In the genomic region with DNA sequence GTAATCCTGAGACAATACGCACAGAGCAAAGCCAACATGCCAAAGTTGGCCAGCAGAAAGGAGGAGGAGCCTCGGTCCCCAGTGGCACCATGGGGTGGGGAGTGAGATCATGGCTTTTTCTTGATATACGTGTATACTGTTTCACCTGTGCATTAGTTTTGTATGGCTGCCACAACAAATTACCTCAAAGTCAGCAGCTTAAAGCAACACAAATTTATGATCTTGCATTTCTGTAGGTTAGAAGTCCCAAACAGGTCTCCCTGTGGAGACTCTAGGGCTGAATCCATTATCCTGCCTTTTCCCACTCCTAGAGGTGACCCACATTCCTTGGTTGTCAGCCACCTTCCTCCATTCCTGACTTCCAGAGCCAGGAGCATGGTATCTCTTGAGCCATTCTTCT, we compare ENCODE assay signal across 34 cellular contexts.
"Had no signal": no experiment of that assay in that cellular context is flagged by ENCODE, and none has a peak within 500 bp of the region (broad histone marks: within the 10 kb centered on the region; RNA-seq: fewer than 3 reads in every experiment).

No MANE protein-coding gene starts in this region.

- DNase-seq: Karpas-422, Kasumi-1, MG63, MM.1S, MV-4-11, NCI-H1048, NCI-H1092, NCI-H1092 treated with DMSO at 0.1 percent for 48 hours, NCI-H1105, NCI-H1105 treated with DMSO at 0.1 percent for 48 hours, NCI-H1417, NCI-H1417 treated with DMSO at 0.1 percent for 48 hours, NCI-H1436, NCI-H1436 treated with DMSO at 0.1 percent for 48 hours, NCI-H146, NCI-H1694, NCI-H1694 treated with DMSO at 0.1 percent for 48 hours, NCI-H187, NCI-H187 treated with DMSO at 0.1 percent for 48 hours, NCI-H1930, NCI-H2029, NCI-H2029 treated with DMSO at 0.1 percent for 48 hours, NCI-H2081, NCI-H2081 treated with DMSO at 0.1 percent for 48 hours, NCI-H2107, NCI-H2171, NCI-H2171 treated with DMSO at 0.1 percent for 48 hours, NCI-H2227 treated with DMSO at 0.1 percent for 48 hours, NCI-H226, NCI-H345, NCI-H446, NCI-H446 treated with DMSO at 0.1 percent for 48 hours, NCI-H510A had no signal

- H3K9me3 ChIP-seq: MG63 had no signal

- H3K27ac ChIP-seq: KMS-11 had no signal

- H3K36me3 ChIP-seq: MG63 had no signal

- H3K4me3 ChIP-seq: MG63 had no signal
